In the genomic region with DNA sequence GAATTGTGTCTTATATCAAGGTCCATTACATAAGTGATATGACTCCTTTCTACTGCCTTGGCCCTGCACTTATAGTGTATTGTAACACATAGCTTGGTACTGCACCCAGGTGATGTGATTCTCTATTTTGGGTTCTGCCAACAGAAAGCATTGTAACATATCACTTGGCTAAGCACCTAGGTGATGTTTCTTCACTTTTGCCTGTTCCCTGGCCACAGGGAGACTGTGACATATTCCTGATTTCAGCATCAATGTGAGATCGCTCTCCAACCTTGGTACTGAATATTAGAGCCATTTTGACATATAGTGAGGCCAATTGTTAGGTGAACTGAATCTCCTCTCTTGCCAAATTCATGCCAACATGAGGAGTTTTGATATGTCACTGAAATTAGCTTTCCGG, we compare ENCODE assay signal across 6 cellular contexts.
"Had no signal": no experiment of that assay in that cellular context is flagged by ENCODE, and none has a peak within 500 bp of the region (broad histone marks: within the 10 kb centered on the region; RNA-seq: fewer than 3 reads in every experiment).

No MANE protein-coding gene starts in this region.

- H3K27ac ChIP-seq: HL-60 had no signal

- ATAC-seq: HepG2, K562 had no signal

- DNase-seq: IMR-90, KBM-7, KG1 had no signal

- H3K4me3 ChIP-seq: K562 had no signal
